In the genomic region with DNA sequence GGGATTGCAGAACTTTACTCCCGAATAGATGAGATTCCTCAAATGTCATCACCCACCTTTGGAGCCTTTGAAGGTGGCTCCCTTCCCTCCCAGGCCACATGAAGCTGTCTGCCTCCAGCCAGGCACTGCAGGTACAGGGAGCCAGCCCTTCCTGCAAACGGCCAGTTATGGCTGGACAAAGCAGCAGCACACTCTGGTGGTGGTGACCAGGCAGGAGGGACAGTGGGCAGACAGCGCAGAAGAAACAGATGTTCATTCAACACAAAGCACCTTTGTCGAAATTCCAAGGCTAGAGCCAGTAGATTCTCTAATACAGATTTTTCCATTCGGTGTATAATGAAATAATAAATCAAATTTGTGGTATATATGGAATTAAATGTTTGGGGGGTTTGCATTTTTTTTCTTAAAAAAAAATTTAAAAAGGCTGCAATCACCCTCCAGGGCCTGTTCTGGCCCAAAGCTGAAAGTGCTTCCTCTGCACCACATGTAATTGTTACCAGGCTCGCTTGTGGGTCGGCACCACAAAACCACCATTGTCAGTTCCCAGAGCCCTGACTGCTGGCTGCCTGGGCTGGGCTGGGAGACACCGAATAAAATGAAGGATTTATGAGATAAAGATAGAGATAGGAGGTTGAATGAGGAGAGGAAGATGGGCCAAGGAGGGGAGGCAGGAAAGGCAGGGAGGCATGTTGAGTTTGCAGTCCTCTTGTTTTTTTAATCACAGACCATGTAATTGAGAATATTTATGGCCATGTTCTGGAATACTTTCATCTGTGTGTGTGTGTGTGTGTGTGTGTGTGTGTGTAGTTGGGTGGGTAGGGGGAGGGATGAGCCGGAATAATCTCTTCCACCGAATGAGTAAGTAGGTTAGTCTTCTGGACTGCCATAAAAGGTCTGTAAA, we compare ENCODE assay signal across 11 cellular contexts. TPM values are rescaled to one million over a fixed set of nuclear protein-coding genes. Genes with fewer than 3 reads are reported as not detected.
A peak's percentile ranks its signal among the peaks of the same experiment; 100 is the strongest.
DNase-seq lines count a peak whose midpoint lies in the region; ATAC-seq and TF ChIP-seq lines count a peak whose summit lies in the region.
"Had no signal": no experiment of that assay in that cellular context is flagged by ENCODE, and none has a peak within 500 bp of the region (broad histone marks: within the 10 kb centered on the region; RNA-seq: fewer than 3 reads in every experiment).

No MANE protein-coding gene starts in this region.

- H3K56ac ChIP-seq in H9 (ENCODE audit: insufficient read length, low read depth, low read length), result no peak overlapping the region

- no CpG with 5 or more reads among the region's 10 CpGs for WGBS in H9 (ENCODE audit: extremely low coverage, insufficient read length, low lambda C conversion rate)

- H2BK15ac ChIP-seq in H9 (ENCODE audit: low read depth, low read length), result no peak overlapping the region

- H2BK12ac ChIP-seq in H9 (ENCODE audit: insufficient read length, low read depth, low read length), result no peak overlapping the region

- no peaks in the 10 kb centered on the region for H4K20me1 ChIP-seq in H9 (ENCODE audit: control insufficient read depth, insufficient read depth, insufficient read length)

- H4K8ac ChIP-seq in H9 (replicated peaks; ENCODE audit: insufficient read length, low read depth, low read length), result no peak overlapping the region

- no peak overlapping the region for H3K14ac ChIP-seq in H9 (ENCODE audit: insufficient read depth, low read length)

- H2AK5ac ChIP-seq in H9 (ENCODE audit: insufficient read length, low read length), result no peak overlapping the region

- H2BK120ac ChIP-seq in H9 (ENCODE audit: low read depth, low read length, poor library complexity, severe bottlenecking), result no peak overlapping the region

- no peak overlapping the region for H3K18ac ChIP-seq in H9 (ENCODE audit: insufficient read length, low read depth, low read length)

- H4K91ac ChIP-seq in H9 (ENCODE audit: insufficient read length, low read depth, low read length), result no peak overlapping the region

- no peaks in the 10 kb centered on the region for H3K79me1 ChIP-seq in H9 (ENCODE audit: insufficient read depth, low read depth, low read length, poor library complexity, severe bottlenecking)

- H3K23me2 ChIP-seq in H9 (ENCODE audit: insufficient read length, low read depth, low read length, poor library complexity, severe bottlenecking), result no peaks in the 10 kb centered on the region

- no peak overlapping the region for H3K27ac ChIP-seq in H9 (ENCODE audit: insufficient read length, low read depth, low read length)
- peak overlapping the region; percentile 27 for H3K27ac ChIP-seq in angular gyrus (ENCODE audit: low read depth, low read length)
- H3K27ac ChIP-seq: thoracic aorta had no signal

- no peak overlapping the region for H2BK20ac ChIP-seq in H9 (ENCODE audit: low read depth, low read length, poor library complexity, severe bottlenecking)

- H3K9me3 ChIP-seq in H9 (ENCODE audit: control insufficient read depth, low read depth, low read length), result no peaks in the 10 kb centered on the region
- H3K9me3 ChIP-seq: thoracic aorta had no signal

- no peaks in the 10 kb centered on the region for H3K27me3 ChIP-seq in H9 (ENCODE audit: insufficient read depth, low read length)

- ATAC-seq in sciatic nerve, result peak; percentile 57
- ATAC-seq in activated CD4-positive, CD25-positive, alpha-beta regulatory T cell treated with anti-CD3 and anti-CD28 coated beads, Interleukin-2, amount 50 U/mL, for 24 hours, result no peak
- ATAC-seq in HG03097 (IDR thresholded peaks at IDR 0.05; ENCODE audit: low FRiP score, unreplicated experiment), result no peak
- ATAC-seq: activated naive CD8-positive, alpha-beta T cell treated with anti-CD3 and anti-CD28 coated beads, Interleukin-2, amount 50 U/mL, for 24 hours had no signal

- H3K27me3 Mint-ChIP-seq in H9 (ENCODE audit: low read depth), result no peaks in the 10 kb centered on the region
- H3K27me3 Mint-ChIP-seq in activated T-helper 1 cell treated with anti-CD3 and anti-CD28 coated beads, Interleukin-12 subunit alpha, Interleukin-12 subunit beta, Interleukin-2, Interleukin-4 antibody, amounts not matched to agents 30 ng/mL and 10 ng/mL and 1 ng/mL, durations not matched to agents 14 hours and 24 hours and 36 hours (ENCODE audit: insufficient read depth), result peaks cover 16% of the 10 kb centered on the region

- H3K36me3 Mint-ChIP-seq in H9 (ENCODE audit: insufficient read depth in 1 of 3, low read depth in 3 of 3), result peaks cover 6 to 13% (median 6%) of the 10 kb centered on the region in 3 experiments; a peak in 5 of 7 replicates
- peaks cover 17% of the 10 kb centered on the region for H3K36me3 Mint-ChIP-seq in activated T-helper 1 cell treated with anti-CD3 and anti-CD28 coated beads, Interleukin-12 subunit alpha, Interleukin-12 subunit beta, Interleukin-2, Interleukin-4 antibody, amounts not matched to agents 30 ng/mL and 10 ng/mL and 1 ng/mL, durations not matched to agents 14 hours and 24 hours and 36 hours (ENCODE audit: low read depth)

- intact Hi-C loops in sciatic nerve (cut with DNase I), result no loop called here
- intact Hi-C loops in activated T-helper 1 cell treated with anti-CD3 and anti-CD28 coated beads, Interleukin-12 subunit alpha, Interleukin-12 subunit beta, Interleukin-2, Interleukin-4 antibody, amounts not matched to agents 30 ng/mL and 10 ng/mL and 1 ng/mL, durations not matched to agents 14 hours and 24 hours and 36 hours (cut with micrococcal nuclease), result no loop called here

- no peak overlapping the region for H3K4ac ChIP-seq in H9 (ENCODE audit: low read depth, low read length)

- H3K23ac ChIP-seq in H9 (ENCODE audit: insufficient read length, low read depth, low read length), result no peak overlapping the region

- H2BK5ac ChIP-seq in H9 (ENCODE audit: insufficient read length, low read length), result no peak overlapping the region

- H3K4me3 Mint-ChIP-seq in H9, result no peak overlapping the region
- H3K4me3 Mint-ChIP-seq in activated T-helper 1 cell treated with anti-CD3 and anti-CD28 coated beads, Interleukin-12 subunit alpha, Interleukin-12 subunit beta, Interleukin-2, Interleukin-4 antibody, amounts not matched to agents 30 ng/mL and 10 ng/mL and 1 ng/mL, durations not matched to agents 14 hours and 24 hours and 36 hours, result no peak overlapping the region
- H3K4me3 Mint-ChIP-seq: activated naive CD8-positive, alpha-beta T cell treated with anti-CD3 and anti-CD28 coated beads, Interleukin-2, amount 50 U/mL, for 24 hours had no signal

- H2AFZ ChIP-seq in H9 (ENCODE audit: low read length), result no peak overlapping the region

- H3T11ph ChIP-seq in H9 (ENCODE audit: low read length), result no peak overlapping the region

- H3K9ac ChIP-seq in H9 (ENCODE audit: extremely low read depth, insufficient read length, low read length), result no peak overlapping the region

- H3K27ac Mint-ChIP-seq in H9, result peak overlapping the region; percentile 57 to 74 (median 73); a peak in 4 of 7 replicates
- no peak overlapping the region for H3K27ac Mint-ChIP-seq in activated T-helper 1 cell treated with anti-CD3 and anti-CD28 coated beads, Interleukin-12 subunit alpha, Interleukin-12 subunit beta, Interleukin-2, Interleukin-4 antibody, amounts not matched to agents 30 ng/mL and 10 ng/mL and 1 ng/mL, durations not matched to agents 14 hours and 24 hours and 36 hours
- H3K27ac Mint-ChIP-seq: activated naive CD8-positive, alpha-beta T cell treated with anti-CD3 and anti-CD28 coated beads, Interleukin-2, amount 50 U/mL, for 24 hours had no signal

- H3K4me1 Mint-ChIP-seq in H9, result peaks cover 76% of the 10 kb centered on the region in 2 experiments
- H3K4me1 Mint-ChIP-seq in activated T-helper 1 cell treated with anti-CD3 and anti-CD28 coated beads, Interleukin-12 subunit alpha, Interleukin-12 subunit beta, Interleukin-2, Interleukin-4 antibody, amounts not matched to agents 30 ng/mL and 10 ng/mL and 1 ng/mL, durations not matched to agents 14 hours and 24 hours and 36 hours (ENCODE audit: low read depth), result peaks cover 31% of the 10 kb centered on the region

- no peak overlapping the region for H4K5ac ChIP-seq in H9 (ENCODE audit: insufficient read length, low read depth, low read length)

- no peaks in the 10 kb centered on the region; the same call in 1 of the 2 replicates for H3K79me2 ChIP-seq in H9 (ENCODE audit: insufficient read depth, low read length)

- peak; percentile 45 for TF ChIP-seq CTCF in H9 (conservative IDR thresholded peaks at IDR 0.05)

- peaks cover 28% of the 10 kb centered on the region for H3K4me1 ChIP-seq in H9 (ENCODE audit: insufficient read depth, low read length)

- no peaks in the 10 kb centered on the region; a peak in 1 of 5 replicates for H3K9me3 Mint-ChIP-seq in H9
- H3K9me3 Mint-ChIP-seq in activated T-helper 1 cell treated with anti-CD3 and anti-CD28 coated beads, Interleukin-12 subunit alpha, Interleukin-12 subunit beta, Interleukin-2, Interleukin-4 antibody, amounts not matched to agents 30 ng/mL and 10 ng/mL and 1 ng/mL, durations not matched to agents 14 hours and 24 hours and 36 hours, result no peaks in the 10 kb centered on the region
- H3K9me3 Mint-ChIP-seq: activated naive CD8-positive, alpha-beta T cell treated with anti-CD3 and anti-CD28 coated beads, Interleukin-2, amount 50 U/mL, for 24 hours had no signal

- H3K4me2 ChIP-seq in H9 (ENCODE audit: insufficient read depth, insufficient read length, low read length), result no peak overlapping the region

- DNase-seq in H9, result peak; percentile 58
- peak; percentile 98 for DNase-seq in islet precursor cell
- DNase-seq in sciatic nerve (ENCODE audit: low spot score), result no peak
- no peak for DNase-seq in activated T-helper 1 cell treated with anti-CD3 and anti-CD28 coated beads, Interleukin-12 subunit alpha, Interleukin-12 subunit beta, Interleukin-2, Interleukin-4 antibody, amounts not matched to agents 30 ng/mL and 10 ng/mL and 1 ng/mL, durations not matched to agents 14 hours and 24 hours and 36 hours (ENCODE audit: low spot score)
- no peak for DNase-seq in cerebellar cortex (ENCODE audit: low spot score)
- DNase-seq: activated naive CD8-positive, alpha-beta T cell treated with anti-CD3 and anti-CD28 coated beads, Interleukin-2, amount 50 U/mL, for 24 hours; NCI-H446 had no signal

RNA-seq across cellular contexts. Expression of gene NRP2, which starts 14.5 kb away (rescaled TPM):
- 19.7 and 20.7 TPM in 2 replicates for total RNA-seq in H9 (2021)
- total RNA-seq in sciatic nerve, result 316 TPM
- total RNA-seq in activated T-helper 1 cell treated with anti-CD3 and anti-CD28 coated beads, Interleukin-12 subunit alpha, Interleukin-12 subunit beta, Interleukin-2, Interleukin-4 antibody, amounts not matched to agents 30 ng/mL and 10 ng/mL and 1 ng/mL, durations not matched to agents 14 hours and 24 hours and 36 hours, result 56.9 and 64.0 TPM in 2 replicates

Comparison
In these comparisons a context has a peak if more than half of its experiments do, and no peak if none do; other contexts are left out.
1. DNase-seq: peak in H9 (single experiment) and islet precursor cell (single experiment); none in sciatic nerve (single experiment), activated T-helper 1 cell treated with anti-CD3 and anti-CD28 coated beads, Interleukin-12 subunit alpha, Interleukin-12 subunit beta, Interleukin-2, Interleukin-4 antibody, amounts not matched to agents 30 ng/mL and 10 ng/mL and 1 ng/mL, durations not matched to agents 14 hours and 24 hours and 36 hours (single experiment) and cerebellar cortex (single experiment).